Comparison of ENCODE assay signal across 11 cellular contexts in genomic region chr16:50668368-50669008, GRCh38. TPM values are rescaled to one million over a fixed set of nuclear protein-coding genes. Genes with fewer than 3 reads are reported as not detected.
DNase-seq lines count a peak whose midpoint lies in the region; ATAC-seq and TF ChIP-seq lines count a peak whose summit lies in the region.
"Had no signal": no experiment of that assay in that cellular context is flagged by ENCODE, and none has a peak within 500 bp of the region (broad histone marks: within the 10 kb centered on the region; RNA-seq: fewer than 3 reads in every experiment).

No MANE protein-coding gene starts in this region.

- peaks cover 3% of the 10 kb centered on the region for H3K36me3 Mint-ChIP-seq in chondrocyte (ENCODE audit: low read depth)
- peaks cover 21 to 34% of the 10 kb centered on the region in 2 donors for H3K36me3 Mint-ChIP-seq in naive B cell

- no peak for TF ChIP-seq POLR2A in lower leg skin (IDR thresholded peaks at IDR 0.05)

- WGBS in lower leg skin, 2 donors, result 42 to 53% methylated on average over 5 of the region's 5 CpGs

- DNase-seq in chondrocyte (ENCODE audit: low spot score), result peak; percentile 37
- DNase-seq in naive B cell, result no peak
- DNase-seq in T-helper 9 cell, result no peak
- no peak for DNase-seq in lower leg skin (ENCODE audit: low spot score in 2 of 2)
- DNase-seq in SK-N-DZ (ENCODE audit: low spot score), result no peak
- DNase-seq: DMS153 had no signal

- H3K9me3 Mint-ChIP-seq in chondrocyte (ENCODE audit: low read depth), result peaks cover 10% of the 10 kb centered on the region
- peaks cover 0 to 18% (median 16%) of the 10 kb centered on the region in 7 donors for H3K9me3 Mint-ChIP-seq in naive B cell

- peak overlapping the region; percentile 22; the same call in 1 of the 2 replicates for H3K27ac ChIP-seq in C4-2B
- H3K27ac ChIP-seq: right atrium auricular region had no signal

- H3K27ac Mint-ChIP-seq in chondrocyte (ENCODE audit: unreplicated experiment) (no peak overlapping the region), naive B cell (peak overlapping the region in 5 of 6 donors; percentile 4 to 92 (median 73))

- ATAC-seq in naive B cell (ENCODE audit: low read depth in 2 of 2) (no peak), GM18870 (IDR thresholded peaks at IDR 0.05; ENCODE audit: unreplicated experiment) (no peak)
- ATAC-seq: Right ventricle myocardium inferior had no signal

- intact Hi-C loops in lower leg skin (cut with DNase I; ENCODE audit: low total_unique reads), result loop anchor here (10.0 kb wide), 1 partner anchor 294 kb away; no protein-coding TSS in a partner anchor

- no peak overlapping the region for H3K4me3 Mint-ChIP-seq in chondrocyte (ENCODE audit: unreplicated experiment)
- H3K4me3 Mint-ChIP-seq in naive B cell, result no peak overlapping the region

- no peaks in the 10 kb centered on the region for H3K27me3 Mint-ChIP-seq in chondrocyte (ENCODE audit: low read depth)
- H3K27me3 Mint-ChIP-seq in naive B cell, result no peaks in the 10 kb centered on the region

- H3K4me3 ChIP-seq in lower leg skin (ENCODE audit: low read depth, poor library complexity, severe bottlenecking), result no peak overlapping the region
- H3K4me3 ChIP-seq: right atrium auricular region had no signal

- peak; percentile 22; the same call in 1 of the 2 replicates for TF ChIP-seq CTCF in C4-2B (conservative IDR thresholded peaks at IDR 0.05)
- 0 out of 3 replicates have a peak, but pooled peaks have one; percentile 12 for TF ChIP-seq CTCF in GM12872 (IDR thresholded peaks at IDR 0.05; ENCODE audit: insufficient read depth, low read depth, low read length)
- TF ChIP-seq CTCF in chondrocyte (IDR thresholded peaks at IDR 0.05), result no peak
- TF ChIP-seq CTCF in lower leg skin (IDR thresholded peaks at IDR 0.05), result no peak

- H3K4me1 Mint-ChIP-seq in chondrocyte (ENCODE audit: low read depth) (peaks cover 9% of the 10 kb centered on the region), naive B cell (peaks cover 14 to 34% (median 28%) of the 10 kb centered on the region in 3 donors)

RNA-seq across cellular contexts. Expression of gene SNX20, which starts 12.6 kb away (rescaled TPM):
- not detected in 3 replicates for total RNA-seq in chondrocyte
- 10 to 100 TPM; 29.0 to 47.0 (median 38.9) TPM for polyA plus RNA-seq in naive B cell (ENCODE audit: low read depth in 6 of 6)
- total RNA-seq in lower leg skin, result 1 to 10 TPM in 2 of 4 donors, under 1 TPM in 2; 0.57 to 1.5 (median 1.0) TPM
- not detected in 2 replicates for polyA plus RNA-seq in SK-N-DZ (2014; cell fraction: cytosol; rRNA removed)
- polyA plus RNA-seq in SK-N-DZ (2014; cell fraction: nucleus; rRNA removed), result not detected in 2 replicates

RNA-seq across cellular contexts. Expression of gene NOD2, which starts 24.9 kb away (rescaled TPM):
- 0.05 to 0.44 TPM (median 0.07 TPM) in 3 replicates for total RNA-seq in chondrocyte
- polyA plus RNA-seq in naive B cell (ENCODE audit: low read depth in 6 of 6), result under 1 TPM in 4 of 6 donors, not detected in 2; 0.07 to 0.25 (median 0.16) TPM
- total RNA-seq in lower leg skin, result 10 to 100 TPM; 31.0 to 44.4 (median 35.4) TPM
- polyA plus RNA-seq in SK-N-DZ (2014; cell fraction: cytosol; rRNA removed), result 0.13 TPM in 1 of 2 replicates, not detected in the other
- 0.07 TPM in 1 of 2 replicates, not detected in the other for polyA plus RNA-seq in SK-N-DZ (2014; cell fraction: nucleus; rRNA removed)

Comparison
In these comparisons a context has a peak if more than half of its experiments do, and no peak if none do; other contexts are left out.
1. CTCF ChIP-seq: peak in C4-2B (single experiment) and GM12872 (single experiment); none in chondrocyte (single experiment) and lower leg skin (0 of 3).
2. RNA of gene NOD2, which starts 24.9 kb away (total RNA-seq): 31.0 to 44.4 TPM in lower leg skin; 0.05 to 0.44 TPM in chondrocyte; every median in the first group is over 10 times any median in the second.